Comparison of ENCODE assay signal across 8 cellular contexts in the genomic region with DNA sequence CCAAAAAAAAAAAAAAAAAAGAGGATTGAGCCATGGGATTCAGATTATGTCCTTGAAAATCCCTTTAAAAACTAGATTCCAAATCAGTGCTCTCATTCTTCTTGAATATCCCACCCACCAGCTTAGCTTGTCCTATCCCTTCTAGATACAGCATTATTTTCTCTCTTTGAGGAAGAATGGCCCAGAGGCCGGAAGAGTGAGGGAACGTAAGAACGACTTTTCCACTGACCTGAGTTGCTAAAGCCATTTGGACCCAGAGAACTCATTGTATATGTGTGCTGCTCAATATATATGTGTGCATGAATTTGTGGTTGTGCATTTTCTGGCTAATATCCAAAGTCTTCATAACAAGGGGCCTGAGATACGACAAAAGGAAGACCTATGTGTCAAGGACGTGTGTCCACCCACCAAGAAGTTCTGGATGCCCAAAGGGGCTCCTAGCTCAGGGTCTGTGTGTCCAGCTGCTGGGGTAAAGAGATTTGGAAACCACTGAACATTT. TPM values are rescaled to one million over a fixed set of nuclear protein-coding genes. Genes with fewer than 3 reads are reported as not detected.
DNase-seq lines count a peak whose midpoint lies in the region; FAIRE-seq and TF ChIP-seq lines count a peak whose summit lies in the region.

No MANE protein-coding gene starts in this region.

- no peaks in the 10 kb centered on the region for H3K36me3 Mint-ChIP-seq in CD4-positive, alpha-beta memory T cell

- H2AK5ac ChIP-seq in H1 (ENCODE audit: low read depth, low read length): peak overlapping the region; percentile 76; the same call in 1 of the 2 replicates

- H3K9ac ChIP-seq in H1 (replicated peaks in 1 of 4; ENCODE audit: extremely low read depth in 1 of 4, low read depth in 3 of 4, low read length in 3 of 4): peak overlapping the region; percentile 90 to 92 (median 92)

- peak overlapping the region; percentile 81 to 87 (median 84) for H3K4me3 Mint-ChIP-seq in CD4-positive, alpha-beta memory T cell

- H2BK120ac ChIP-seq in H1 (replicated peaks; ENCODE audit: low read depth, low read length): peak overlapping the region; percentile 8

- peaks cover 23% of the 10 kb centered on the region for H3K4me1 ChIP-seq in CD4-positive, alpha-beta memory T cell (ENCODE audit: insufficient read depth, low read length)
- peaks cover 4 to 19% (median 9%) of the 10 kb centered on the region in 4 experiments; a peak in 6 of 7 replicates for H3K4me1 ChIP-seq in H1 (replicated peaks in 1 of 4; ENCODE audit: control insufficient read depth in 3 of 4, insufficient read depth in 4 of 4, low read length in 3 of 4)
- peaks cover 17% of the 10 kb centered on the region for H3K4me1 ChIP-seq in neuron (ENCODE audit: insufficient read depth, low read length)

- peak overlapping the region; percentile 58 for H4K91ac ChIP-seq in H1 (replicated peaks; ENCODE audit: insufficient read length, low read length)

- H3K9me3 Mint-ChIP-seq in CD4-positive, alpha-beta memory T cell: no peaks in the 10 kb centered on the region

- peak overlapping the region in 1 of 7 donors; percentile 7 for H3K27ac Mint-ChIP-seq in CD4-positive, alpha-beta memory T cell

- no peak overlapping the region for H3K23ac ChIP-seq in H1 (ENCODE audit: insufficient read length)

- H3K23me2 ChIP-seq in H1 (ENCODE audit: low read depth, low read length): peaks cover 15% of the 10 kb centered on the region

- no peak overlapping the region for H2AFZ ChIP-seq in H1 (ENCODE audit: low read length)
- H2AFZ ChIP-seq in neuron (ENCODE audit: low read depth, low read length): peak overlapping the region; percentile 36

- no peak for DNase-seq in CD4-positive, alpha-beta memory T cell
- DNase-seq in NB4 (ENCODE audit: low read depth) (no peak), H1 (ENCODE audit: low read depth in 1 of 2, low spot score in 2 of 2) (no peak), NCI-H1694 treated with DMSO at 0.1 percent for 48 hours (lab: John Stamatoyannopoulos, UW) (no peak), NCI-H510A (lab: John Stamatoyannopoulos, UW) (no peak), AG08396 (ENCODE audit: low spot score) (no peak), putamen (ENCODE audit: low spot score) (no peak)

- H3K79me1 ChIP-seq in H1 (ENCODE audit: low read depth, low read length): no peaks in the 10 kb centered on the region

- no peaks in the 10 kb centered on the region for H3K36me3 ChIP-seq in CD4-positive, alpha-beta memory T cell (ENCODE audit: insufficient read depth, low read length)
- no peaks in the 10 kb centered on the region for H3K36me3 ChIP-seq in H1 (ENCODE audit: control insufficient read depth in 2 of 4, insufficient read depth in 4 of 4, low read length in 3 of 4)
- H3K36me3 ChIP-seq in neuron (ENCODE audit: insufficient read depth, low read length): no peaks in the 10 kb centered on the region

- H4K20me1 ChIP-seq in H1 (replicated peaks in 1 of 2; ENCODE audit: control insufficient read depth in 1 of 2, insufficient read depth in 2 of 2, low read length in 2 of 2): peaks cover 0 to 2% of the 10 kb centered on the region in 2 experiments

- H3K14ac ChIP-seq in H1 (ENCODE audit: insufficient read length): no peak overlapping the region

- TF ChIP-seq RAD21 in H1 (IDR thresholded peaks at IDR 0.05 in 1 of 2, conservative IDR thresholded peaks at IDR 0.05 in 1 of 2; ENCODE audit: low read depth in 2 of 2, low read length in 2 of 2): no peak

- TF ChIP-seq POLR2A in NB4 (IDR thresholded peaks at IDR 0.05; ENCODE audit: extremely low read depth, insufficient read length) (no peak), H1 (IDR thresholded peaks at IDR 0.05; ENCODE audit: control extremely low read depth in 1 of 2, low read depth in 2 of 2, low read length in 2 of 2) (no peak)

- H3K27ac ChIP-seq in CD4-positive, alpha-beta memory T cell (ENCODE audit: low read depth, low read length): no peak overlapping the region
- peak overlapping the region; percentile 95 for H3K27ac ChIP-seq in H1 (ENCODE audit: low read depth, low read length)

- POLR2A ChIA-PET in CD4-positive, alpha-beta memory T cell (lab: Charles Lee; ENCODE audit: partially characterized antibody): interaction anchor here (0.6 to 1.8 kb wide), 5 partner anchors 88 to 396 kb away, joined by 3 to 8 read pairs (median 3); a partner anchor contains a TSS
- POLR2A ChIA-PET in H1 (lab: Charles Lee; ENCODE audit: partially characterized antibody): interaction anchor here (0.6 to 6.8 kb wide), 36 partner anchors 8 to 814 kb away, joined by 3 to 127 read pairs (median 8); a partner anchor contains a TSS

- TF ChIP-seq CTCF in NB4 (IDR thresholded peaks at IDR 0.05; ENCODE audit: low read depth, low read length) (no peak), H1 (IDR thresholded peaks at IDR 0.05; ENCODE audit: control extremely low read depth in 1 of 3, insufficient read depth in 1 of 3, low read depth in 1 of 3, low read length in 3 of 3) (no peak)

- peak overlapping the region; percentile 73 for H3K56ac ChIP-seq in H1 (replicated peaks; ENCODE audit: insufficient read length, low read depth, low read length)

- peak overlapping the region; percentile 83; the same call in 1 of the 2 replicates for H2BK15ac ChIP-seq in H1 (ENCODE audit: low read length)

- peak overlapping the region; percentile 84 for H4K5ac ChIP-seq in H1 (ENCODE audit: insufficient read length, low read depth, low read length)

- peaks cover 6 to 7% of the 10 kb centered on the region in 2 donors for H3K27me3 Mint-ChIP-seq in CD4-positive, alpha-beta memory T cell

- no peak for TF ChIP-seq EP300 in H1 (IDR thresholded peaks at IDR 0.05; ENCODE audit: borderline replicate concordance in 1 of 2, low read depth in 2 of 2, low read length in 2 of 2)

- peak overlapping the region in 1 of 2 donors; percentile 74 for H3K4me3 ChIP-seq in CD4-positive, alpha-beta memory T cell (ENCODE audit: low read length in 2 of 2)
- peak overlapping the region; percentile 70 for H3K4me3 ChIP-seq in NB4 (ENCODE audit: low read depth, low read length)
- H3K4me3 ChIP-seq in H1 (ENCODE audit: extremely low read depth in 1 of 4, insufficient read depth in 2 of 4, low read depth in 3 of 4, low read length in 4 of 4): peak overlapping the region; percentile 53 to 66 (median 62)
- peak overlapping the region; percentile 61 for H3K4me3 ChIP-seq in neuron (ENCODE audit: low read length)

- peak overlapping the region; percentile 79 for H3K4ac ChIP-seq in H1 (replicated peaks; ENCODE audit: insufficient read length, low read depth, low read length)

- H3K4me2 ChIP-seq in H1 (ENCODE audit: insufficient read depth in 1 of 2, low read depth in 2 of 2, low read length in 2 of 2): peak overlapping the region; percentile 86 to 92

- H3K4me1 Mint-ChIP-seq in CD4-positive, alpha-beta memory T cell: peaks cover 11 to 36% (median 15%) of the 10 kb centered on the region in 4 donors

- no peak overlapping the region for H2BK20ac ChIP-seq in H1 (ENCODE audit: low read length)

- intact Hi-C loops in CD4-positive, alpha-beta memory T cell (cut with micrococcal nuclease): no loop called here

- H2BK12ac ChIP-seq in H1 (ENCODE audit: low read depth, low read length): peak overlapping the region; percentile 99; the same call in 1 of the 2 replicates

- no peak for FAIRE-seq in H1 (lab: Jason Lieb, UNC)

- CTCF ChIA-PET in CD4-positive, alpha-beta memory T cell (lab: Charles Lee; ENCODE audit: partially characterized antibody): interaction anchor here (1.5 to 10.1 kb wide), 5 partner anchors 69 to 294 kb away, joined by 4 to 279 read pairs (median 5); no protein-coding TSS in a partner anchor
- CTCF ChIA-PET in H1 (lab: Charles Lee; ENCODE audit: partially characterized antibody): interaction anchor here (0.8 to 21.7 kb wide), 15 partner anchors 22 to 397 kb away, joined by 3 to 858 read pairs (median 5); a partner anchor contains a TSS

- H3K27me3 ChIP-seq in CD4-positive, alpha-beta memory T cell (ENCODE audit: insufficient read depth, low read length): peaks cover 6% of the 10 kb centered on the region
- H3K27me3 ChIP-seq in H1 (replicated peaks in 1 of 4; ENCODE audit: control insufficient read depth in 3 of 4, extremely low read depth in 1 of 4, insufficient read depth in 3 of 4, low read length in 3 of 4) (peaks cover 4 to 10% (median 8%) of the 10 kb centered on the region in 4 experiments; a peak in 6 of 7 replicates), neuron (ENCODE audit: insufficient read depth, low read length) (peaks cover 9% of the 10 kb centered on the region)

- peak overlapping the region; percentile 89; the same call in 1 of the 2 replicates for H4K8ac ChIP-seq in H1 (ENCODE audit: extremely low read depth, insufficient read depth, low read length)

- H3K9me3 ChIP-seq in CD4-positive, alpha-beta memory T cell (ENCODE audit: control insufficient read depth in 1 of 2, low read length in 2 of 2): no peaks in the 10 kb centered on the region
- H3K9me3 ChIP-seq in H1 (ENCODE audit: insufficient read depth in 2 of 2, low read depth in 1 of 2, low read length in 1 of 2) (no peaks in the 10 kb centered on the region), neuron (ENCODE audit: low read length) (no peaks in the 10 kb centered on the region)

- 81% methylated on average over 5 of the region's 5 CpGs; no CpG with 5 or more reads in 1 of the 2 experiments for WGBS in H1 (ENCODE audit: extremely low coverage in 1 of 2, insufficient coverage in 1 of 2, insufficient read length in 1 of 2, insufficient replicate concordance in 2 of 2, low coverage in 1 of 2, low lambda C conversion rate in 2 of 2, missing lambda C conversion rate in 1 of 2), 2 experiments

- H3K18ac ChIP-seq in H1 (ENCODE audit: extremely low read depth, low read length): peak overlapping the region; percentile 94

- H2BK5ac ChIP-seq in H1 (ENCODE audit: low read depth, low read length): peak overlapping the region; percentile 99

- no peaks in the 10 kb centered on the region for H3K79me2 ChIP-seq in H1 (ENCODE audit: control insufficient read depth in 1 of 2, insufficient read depth in 2 of 2, low read length in 2 of 2)

TF ChIP-seq in H1, 55 proteins besides CTCF, POLR2A, EP300 and RAD21 (continues in another document):
- no peak for TF ChIP-seq MAFK (IDR thresholded peaks at IDR 0.05; ENCODE audit: low read depth, low read length)
- TF ChIP-seq SRF (IDR thresholded peaks at IDR 0.05; ENCODE audit: low read depth, low read length): no peak
- TF ChIP-seq NANOG (IDR thresholded peaks at IDR 0.05; ENCODE audit: insufficient read depth, low read depth, low read length, poor library complexity, severe bottlenecking): no peak
- no peak for TF ChIP-seq SUZ12 (IDR thresholded peaks at IDR 0.05; ENCODE audit: low read length)

RNA-seq across cellular contexts. Expression of a gene that starts 35.0 kb away (rescaled TPM):
- not detected for total RNA-seq in CD4-positive, alpha-beta memory T cell
- polyA plus RNA-seq in CD4-positive, alpha-beta memory T cell: not detected
- 12.7 and 13.7 TPM in 2 replicates for total RNA-seq in H1 (2021; fragmentation: NEBNext Ultra II Directional; extraction: Animal tissue kit (Norgen Biotek cat#: 25700))
- polyA plus RNA-seq in H1 (2011; rRNA removed): 4.1 and 6.5 TPM in 2 replicates
- polyA plus RNA-seq in H1 (2011; cell fraction: cytosol; rRNA removed): 1.8 TPM
- 5.0 TPM for polyA plus RNA-seq in H1 (2011; cell fraction: nucleus; rRNA removed)
- 10.0 to 16.5 TPM (median 14.4 TPM) in 4 replicates for polyA plus RNA-seq in H1 (2012, experiment 1 of 2)
- 13.8 TPM for polyA plus RNA-seq in H1 (2012, experiment 2 of 2)
- polyA plus RNA-seq in H1 (2013, experiment 1 of 2): 19.3 TPM
- 23.2 TPM for polyA plus RNA-seq in H1 (2013, experiment 2 of 2)
- polyA minus RNA-seq in H1 (2011; rRNA and poly(A)+ RNA removed): 2.3 and 5.3 TPM in 2 replicates
- 8.2 TPM for polyA minus RNA-seq in H1 (2011; cell fraction: cytosol; rRNA and poly(A)+ RNA removed)
- polyA minus RNA-seq in H1 (2011; cell fraction: nucleus; rRNA and poly(A)+ RNA removed): 5.3 TPM

Comparison
In these comparisons a context has a peak if more than half of its experiments do, and no peak if none do; other contexts are left out.
1. RNA of a gene that starts 35.0 kb away (total RNA-seq): 12.7 to 13.7 TPM in H1; not detected in CD4-positive, alpha-beta memory T cell; every median in the first group is over 10 times any median in the second.